Comparison of ENCODE assay signal across 10 cellular contexts in the genomic region with DNA sequence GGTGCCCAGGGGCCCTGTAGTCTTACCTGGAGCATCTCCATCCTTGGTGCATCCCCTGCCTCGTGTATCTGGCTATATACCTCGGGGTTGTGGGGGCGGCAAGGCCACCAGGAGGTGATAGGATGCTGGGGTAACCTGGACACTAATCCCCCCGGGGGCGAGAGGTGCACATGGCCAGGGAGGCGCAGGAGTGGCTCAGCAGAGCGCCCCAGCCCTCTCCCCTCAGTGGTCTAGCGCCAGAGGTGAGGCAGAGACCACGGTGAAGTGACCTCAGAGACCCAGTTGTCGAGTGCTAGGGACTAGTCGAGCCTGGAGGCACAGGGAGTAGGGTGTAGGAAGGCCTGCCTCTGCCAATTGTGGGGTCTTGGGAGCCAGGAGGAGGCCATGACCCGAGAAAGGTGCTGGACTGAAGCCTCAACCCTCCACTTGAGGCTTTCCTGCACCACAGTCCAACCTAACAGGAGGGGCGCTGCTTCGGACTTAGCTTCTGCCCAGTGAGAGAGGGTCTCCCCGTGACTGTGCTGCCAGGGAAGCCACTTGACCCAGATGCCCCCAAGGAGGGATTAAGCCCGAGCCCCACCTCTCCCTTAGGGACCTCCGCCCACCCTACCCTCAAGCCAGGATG. TPM values are rescaled to one million over a fixed set of nuclear protein-coding genes. Genes with fewer than 3 reads are reported as not detected.
DNase-seq lines count a peak whose midpoint lies in the region; FAIRE-seq and TF ChIP-seq lines count a peak whose summit lies in the region.
"Had no signal": no experiment of that assay in that cellular context is flagged by ENCODE, and none has a peak within 500 bp of the region (broad histone marks: within the 10 kb centered on the region; RNA-seq: fewer than 3 reads in every experiment).

LHB (minus strand) TSS at position 51 of the 625 bp plus-strand sequence; CDS start at position 41, 10 bp downstream.

- peak within 1 kb of the TSS; percentile 52 for H3K4me2 ChIP-seq in endothelial cell of umbilical vein (ENCODE audit: insufficient read depth, low read length)
- H3K4me2 ChIP-seq in osteoblast (ENCODE audit: insufficient read depth, low read length), result peak within 1 kb of the TSS; percentile 77

- dilution Hi-C loops in endothelial cell of umbilical vein (cut with MboI; ENCODE audit: extremely low pct_ligation_motif_present, low sequenced_read_pairs), result no loop called here

- DNase-seq in CD4-positive, alpha-beta memory T cell, result no peak
- DNase-seq in NT2/D1 (ENCODE audit: low read depth, low spot score) (no peak), endothelial cell of umbilical vein (ENCODE audit: low read depth, low spot score) (no peak), osteoblast (ENCODE audit: insufficient read length, low spot score, missing footprints) (peak; percentile 70), NCI-H1436 (lab: John Stamatoyannopoulos, UW) (no peak), activated gamma-delta T cell treated with Interleukin-2 at 50 U/mL for 16 hours (no peak), UCSD-AML1 (lab: John Stamatoyannopoulos, UW; ENCODE audit: unreplicated experiment) (no peak)
- no peak for DNase-seq in activated effector memory CD4-positive, alpha-beta T cell treated with anti-CD3 and anti-CD28 coated beads, Interleukin-2, amount 50 U/mL, for 16 hours

- intact Hi-C loops in CD4-positive, alpha-beta memory T cell (cut with micrococcal nuclease), result no loop called here
- intact Hi-C loops in endothelial cell of umbilical vein (cut with micrococcal nuclease), result no loop called here

- no peak for FAIRE-seq in endothelial cell of umbilical vein (lab: Jason Lieb, UNC)

- H3K9me1 ChIP-seq in endothelial cell of umbilical vein (replicated peaks; ENCODE audit: control insufficient read depth, extremely low read depth, insufficient read depth, low read length), result no peaks in the 10 kb centered on the region

- TF ChIP-seq POLR2A in endothelial cell of umbilical vein (IDR thresholded peaks at IDR 0.05; ENCODE audit: low read depth, low read length), result no peak

- peak within 1 kb of the TSS in 1 of 2 donors; percentile 73 for H3K4me3 ChIP-seq in CD4-positive, alpha-beta memory T cell (ENCODE audit: low read length in 2 of 2)
- peak within 1 kb of the TSS; percentile 8 for H3K4me3 ChIP-seq in NT2/D1 (ENCODE audit: insufficient read length, low read depth)
- peak within 1 kb of the TSS; percentile 25 to 40 (median 26) for H3K4me3 ChIP-seq in endothelial cell of umbilical vein (replicated peaks in 1 of 3; ENCODE audit: insufficient read depth in 1 of 3, low read depth in 1 of 3, low read length in 3 of 3)
- peak within 1 kb of the TSS; percentile 70 for H3K4me3 ChIP-seq in osteoblast (ENCODE audit: insufficient read depth, low read length)

- no peaks in the 10 kb centered on the region for H3K27me3 ChIP-seq in CD4-positive, alpha-beta memory T cell (ENCODE audit: insufficient read depth, low read length)
- H3K27me3 ChIP-seq in NT2/D1 (ENCODE audit: insufficient read depth, insufficient read length) (no peaks in the 10 kb centered on the region), endothelial cell of umbilical vein (ENCODE audit: control insufficient read depth in 2 of 2, insufficient read depth in 2 of 2, low read length in 2 of 2) (peaks cover 0 to 5% of the 10 kb centered on the region in 2 experiments), osteoblast (ENCODE audit: insufficient read depth, low read length) (no peaks in the 10 kb centered on the region)

- H4K20me1 ChIP-seq in endothelial cell of umbilical vein (replicated peaks; ENCODE audit: control insufficient read depth, extremely low read depth, insufficient read depth, low read length), result no peaks in the 10 kb centered on the region
- no peaks in the 10 kb centered on the region for H4K20me1 ChIP-seq in osteoblast (ENCODE audit: insufficient read depth, low read length)

- peaks cover 24% of the 10 kb centered on the region for H3K4me1 ChIP-seq in CD4-positive, alpha-beta memory T cell (ENCODE audit: insufficient read depth, low read length)
- peaks cover 6% of the 10 kb centered on the region for H3K4me1 ChIP-seq in NT2/D1 (ENCODE audit: insufficient read depth, insufficient read length)
- H3K4me1 ChIP-seq in endothelial cell of umbilical vein (ENCODE audit: control insufficient read depth, extremely low read depth, insufficient read depth, low read length), result peaks cover 10% of the 10 kb centered on the region
- H3K4me1 ChIP-seq in osteoblast (ENCODE audit: insufficient read depth, low read length), result peaks cover 15% of the 10 kb centered on the region

- peak within 1 kb of the TSS; percentile 1 for H2AFZ ChIP-seq in endothelial cell of umbilical vein (ENCODE audit: low read depth, low read length)
- no peak within 1 kb of the TSS for H2AFZ ChIP-seq in osteoblast (ENCODE audit: low read length)

- peaks cover 4% of the 10 kb centered on the region for H3K36me3 ChIP-seq in CD4-positive, alpha-beta memory T cell (ENCODE audit: insufficient read depth, low read length)
- H3K36me3 ChIP-seq in NT2/D1 (ENCODE audit: insufficient read depth, insufficient read length, low read length) (peaks cover 41% of the 10 kb centered on the region), endothelial cell of umbilical vein (ENCODE audit: control insufficient read depth in 2 of 2, extremely low read depth in 1 of 2, insufficient read depth in 2 of 2, low read length in 2 of 2) (peaks cover 0 to 17% of the 10 kb centered on the region in 2 experiments), osteoblast (ENCODE audit: insufficient read depth, low read length) (peaks cover 20% of the 10 kb centered on the region)

- H3K4me1 Mint-ChIP-seq in CD4-positive, alpha-beta memory T cell, result peaks cover 15 to 39% (median 25%) of the 10 kb centered on the region in 4 donors

- BruUV-seq in endothelial cell of umbilical vein (replicated peaks; lab: Mats Ljungman, UMichigan), result no TSS peak

- CTCF ChIA-PET in CD4-positive, alpha-beta memory T cell (lab: Charles Lee; ENCODE audit: partially characterized antibody), result interaction anchor here (0.6 to 3.0 kb wide), 6 partner anchors 13 to 798 kb away, joined by 3 to 22 read pairs (median 4); partner anchors contain the start of genes GYS1 and RUVBL2
- CTCF ChIA-PET in endothelial cell of umbilical vein (lab: Charles Lee), result interaction anchor here (0.7 to 5.4 kb wide), 7 partner anchors 8 to 38 kb away, joined by 3 to 37 read pairs (median 6); partner anchors contain the start of genes GYS1 and RUVBL2

- H3K27ac ChIP-seq in CD4-positive, alpha-beta memory T cell (ENCODE audit: low read depth, low read length), result peak within 1 kb of the TSS; percentile 23
- no peak within 1 kb of the TSS for H3K27ac ChIP-seq in endothelial cell of umbilical vein (ENCODE audit: insufficient read depth, low read depth, low read length)
- H3K27ac ChIP-seq in osteoblast (ENCODE audit: low read depth, low read length), result no peak within 1 kb of the TSS

- TF ChIP-seq CTCF in endothelial cell of umbilical vein (IDR thresholded peaks at IDR 0.05; ENCODE audit: extremely low read depth in 1 of 2, insufficient read depth in 1 of 2, low read depth in 1 of 2, low read length in 2 of 2) (no peak), osteoblast (IDR thresholded peaks at IDR 0.05; ENCODE audit: extremely low read depth, low read depth, low read length) (no peak)

- H3K36me3 Mint-ChIP-seq in CD4-positive, alpha-beta memory T cell, result peaks cover 4 to 20% of the 10 kb centered on the region in 2 donors

- H3K4me3 Mint-ChIP-seq in CD4-positive, alpha-beta memory T cell, result peak within 1 kb of the TSS; percentile 79 to 94 (median 89)

- H3K79me2 ChIP-seq in endothelial cell of umbilical vein (ENCODE audit: control insufficient read depth, insufficient read depth, low read length), result no peaks in the 10 kb centered on the region
- no peaks in the 10 kb centered on the region for H3K79me2 ChIP-seq in osteoblast (ENCODE audit: insufficient read depth, low read length)

- H3K9me3 ChIP-seq in CD4-positive, alpha-beta memory T cell (ENCODE audit: control insufficient read depth in 1 of 2, low read length in 2 of 2), result no peaks in the 10 kb centered on the region
- H3K9me3 ChIP-seq in NT2/D1 (ENCODE audit: insufficient read depth, low read length), result no peaks in the 10 kb centered on the region
- no peaks in the 10 kb centered on the region for H3K9me3 ChIP-seq in endothelial cell of umbilical vein (replicated peaks; ENCODE audit: control insufficient read depth, insufficient read depth, low read length)
- no peaks in the 10 kb centered on the region for H3K9me3 ChIP-seq in osteoblast (ENCODE audit: low read depth, low read length)

- no peaks in the 10 kb centered on the region for H3K9me3 Mint-ChIP-seq in CD4-positive, alpha-beta memory T cell

- H3K9ac ChIP-seq in NT2/D1 (ENCODE audit: insufficient read length, low read depth) (peak within 1 kb of the TSS; percentile 51), endothelial cell of umbilical vein (replicated peaks; ENCODE audit: extremely low read depth, insufficient read depth, low read length) (no peak within 1 kb of the TSS)

- H3K27ac Mint-ChIP-seq in CD4-positive, alpha-beta memory T cell, result peak within 1 kb of the TSS in 6 of 7 donors; percentile 13 to 66 (median 37)

- POLR2A ChIA-PET in CD4-positive, alpha-beta memory T cell (lab: Charles Lee; ENCODE audit: partially characterized antibody), result interaction anchor here (1.2 to 3.4 kb wide), 5 partner anchors 17 to 142 kb away, joined by 3 to 33 read pairs (median 7); partner anchors contain the start of genes GYS1, NUCB1 and RUVBL2
- POLR2A ChIA-PET in endothelial cell of umbilical vein (lab: Charles Lee), result no interaction called here

- peaks cover 0 to 3% of the 10 kb centered on the region in 2 donors for H3K27me3 Mint-ChIP-seq in CD4-positive, alpha-beta memory T cell

TF ChIP-seq in endothelial cell of umbilical vein, 7 proteins besides CTCF, POLR2A, EP300 and RAD21:
- no peak for TF ChIP-seq EZH2 (IDR thresholded peaks at IDR 0.05; ENCODE audit: borderline replicate concordance, low read depth, low read length, severe bottlenecking)

RNA-seq across cellular contexts. Expression of gene LHB, which starts in this region (rescaled TPM):
- total RNA-seq in CD4-positive, alpha-beta memory T cell, result not detected
- polyA plus RNA-seq in CD4-positive, alpha-beta memory T cell, result under 1 TPM in 1 of 2 donors, not detected in 1; 0.49 TPM
- total RNA-seq in endothelial cell of umbilical vein, result not detected in 2 replicates
- polyA plus RNA-seq in endothelial cell of umbilical vein, result 1.3 and 1.4 TPM in 2 replicates
- 0.44 TPM in 1 of 2 replicates, not detected in the other for polyA plus RNA-seq in endothelial cell of umbilical vein (2011; cell fraction: cytosol; rRNA removed)
- 2.3 and 2.7 TPM in 2 replicates for polyA plus RNA-seq in endothelial cell of umbilical vein (2011; cell fraction: nucleus; rRNA removed)
- not detected in 2 replicates for polyA plus RNA-seq in endothelial cell of umbilical vein (2012)
- not detected in 2 replicates for polyA minus RNA-seq in endothelial cell of umbilical vein
- not detected for polyA minus RNA-seq in endothelial cell of umbilical vein (2011; cell fraction: cytosol; rRNA and poly(A)+ RNA removed)
- not detected in 2 replicates for polyA minus RNA-seq in endothelial cell of umbilical vein (2011; cell fraction: nucleus; rRNA and poly(A)+ RNA removed)
- total RNA-seq in osteoblast, result not detected in 2 replicates
- total RNA-seq: LHCN-M2, posterior vena cava had no signal

Comparison
In these comparisons a context has a peak if more than half of its experiments do, and no peak if none do; other contexts are left out.
1. Peak in DNase-seq, H3K4me3 ChIP-seq and H3K4me2 ChIP-seq in osteoblast; RNA of the gene not detected or under 1 TPM.